7 cellular contexts compared by ENCODE assay signal in the genomic region with DNA sequence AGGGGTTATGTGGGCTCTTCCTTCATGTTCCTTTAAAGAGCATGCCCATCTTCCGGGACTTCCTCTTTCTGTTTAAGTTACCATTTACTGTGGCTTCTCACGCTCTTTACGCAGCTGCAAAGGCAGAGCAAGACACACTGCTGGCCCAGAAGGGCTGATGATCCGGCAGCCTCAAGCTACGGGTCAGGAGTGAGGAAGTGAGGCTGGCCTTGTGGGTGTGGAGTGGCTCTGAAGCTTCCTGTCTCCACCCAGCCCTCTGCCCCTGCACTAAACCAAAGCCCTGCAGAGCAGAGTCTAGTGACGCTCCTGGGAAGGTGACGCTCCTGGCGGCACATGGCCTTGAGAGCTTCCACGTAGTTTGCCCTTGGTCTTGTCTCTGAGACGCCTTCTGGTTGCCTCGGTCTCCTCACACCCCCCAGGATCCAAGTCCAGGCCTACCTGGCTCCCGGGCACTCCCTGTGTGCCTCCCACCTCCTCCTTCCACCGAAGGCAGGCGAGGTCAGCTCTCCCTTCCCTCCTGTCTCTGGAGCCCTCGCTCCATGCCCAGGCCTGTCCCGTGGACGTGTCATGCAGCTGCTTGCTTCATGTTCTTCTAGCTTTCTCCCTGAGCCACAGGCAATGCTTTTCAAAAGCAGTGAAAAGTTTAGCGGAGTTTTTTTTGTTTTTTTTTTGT. TPM values are rescaled to one million over a fixed set of nuclear protein-coding genes. Genes with fewer than 3 reads are reported as not detected.
A peak's percentile ranks its signal among the peaks of the same experiment; 100 is the strongest.
DNase-seq lines count a peak whose midpoint lies in the region; ATAC-seq and TF ChIP-seq lines count a peak whose summit lies in the region.

No MANE protein-coding gene starts in this region.

- H3K9me3 ChIP-seq in esophagus squamous epithelium (no peaks in the 10 kb centered on the region), smooth muscle cell (replicated peaks; ENCODE audit: low read depth) (no peaks in the 10 kb centered on the region), endodermal cell (ENCODE audit: control insufficient read depth, low read length) (no peaks in the 10 kb centered on the region)

- H3K4me1 Mint-ChIP-seq in activated CD8-positive, alpha-beta T cell treated with anti-CD3 and anti-CD28 coated beads, Interleukin-2, amount 10 ng/mL, durations not matched to agents 7 days and 5 days (ENCODE audit: low read depth) = peaks cover 86% of the 10 kb centered on the region
- peaks cover 36% of the 10 kb centered on the region for H3K4me1 Mint-ChIP-seq in endodermal cell

- peak overlapping the region; percentile 88 to 93 (median 90) for H3K27ac ChIP-seq in esophagus squamous epithelium
- peak overlapping the region; percentile 20 for H3K27ac ChIP-seq in smooth muscle cell (ENCODE audit: low read depth)
- no peak overlapping the region for H3K27ac ChIP-seq in endodermal cell (ENCODE audit: low read depth, low read length)

- DNase-seq in activated CD8-positive, alpha-beta T cell treated with anti-CD3 and anti-CD28 coated beads, Interleukin-2, amount 10 ng/mL, durations not matched to agents 7 days and 5 days = peak; percentile 94
- DNase-seq in esophagus squamous epithelium (lab: John Stamatoyannopoulos, UW) = peak; percentile 49
- DNase-seq in smooth muscle cell (lab: John Stamatoyannopoulos, UW; ENCODE audit: unreplicated experiment) = no peak
- DNase-seq in NCI-H446 (lab: John Stamatoyannopoulos, UW) = no peak
- DNase-seq in endodermal cell = no peak

- peaks cover 73% of the 10 kb centered on the region for H3K36me3 Mint-ChIP-seq in activated CD8-positive, alpha-beta T cell treated with anti-CD3 and anti-CD28 coated beads, Interleukin-2, amount 10 ng/mL, durations not matched to agents 7 days and 5 days (ENCODE audit: low read depth)
- no peaks in the 10 kb centered on the region for H3K36me3 Mint-ChIP-seq in endodermal cell (ENCODE audit: low read depth)

- peaks cover 24% of the 10 kb centered on the region for H3K9me3 Mint-ChIP-seq in activated CD8-positive, alpha-beta T cell treated with anti-CD3 and anti-CD28 coated beads, Interleukin-2, amount 10 ng/mL, durations not matched to agents 7 days and 5 days (ENCODE audit: insufficient read depth)
- H3K9me3 Mint-ChIP-seq in endodermal cell = no peaks in the 10 kb centered on the region

- POLR2A ChIA-PET in activated CD8-positive, alpha-beta T cell treated with anti-CD3 and anti-CD28 coated beads, Interleukin-2, amount 10 ng/mL, durations not matched to agents 7 days and 5 days (lab: Charles Lee) = interaction anchor here (0.7 to 12.1 kb wide), 18 partner anchors 8 to 166 kb away, joined by 3 to 220 read pairs (median 6); a partner anchor contains a TSS

- H3K36me3 ChIP-seq in esophagus squamous epithelium (no peaks in the 10 kb centered on the region), smooth muscle cell (ENCODE audit: low read depth) (no peaks in the 10 kb centered on the region), endodermal cell (ENCODE audit: control insufficient read depth, insufficient read depth, low read length) (no peaks in the 10 kb centered on the region)

- H3K27me3 Mint-ChIP-seq in activated CD8-positive, alpha-beta T cell treated with anti-CD3 and anti-CD28 coated beads, Interleukin-2, amount 10 ng/mL, durations not matched to agents 7 days and 5 days (ENCODE audit: low read depth) = no peaks in the 10 kb centered on the region
- peaks cover 11% of the 10 kb centered on the region for H3K27me3 Mint-ChIP-seq in endodermal cell (ENCODE audit: insufficient read depth)

- peaks cover 5% of the 10 kb centered on the region for H3F3A ChIP-seq in smooth muscle cell (ENCODE audit: low read depth)

- 19 to 34% methylated on average over 10 to 16 of the region's 18 CpGs for WGBS in esophagus squamous epithelium, 2 donors
- WGBS in smooth muscle cell (ENCODE audit: low lambda C conversion rate) = 76% methylated on average over 18 of the region's 18 CpGs
- 89 to 93% methylated on average over 7 to 18 of the region's 18 CpGs for WGBS in endodermal cell (ENCODE audit: insufficient coverage in 1 of 2, insufficient read length in 1 of 2), 2 experiments

- peak overlapping the region; percentile 66 for H3K4me3 Mint-ChIP-seq in activated CD8-positive, alpha-beta T cell treated with anti-CD3 and anti-CD28 coated beads, Interleukin-2, amount 10 ng/mL, durations not matched to agents 7 days and 5 days
- H3K4me3 Mint-ChIP-seq in endodermal cell = no peak overlapping the region

- TF ChIP-seq CTCF in esophagus squamous epithelium (IDR thresholded peaks at IDR 0.05) = no peak
- no peak for TF ChIP-seq CTCF in smooth muscle cell (IDR thresholded peaks at IDR 0.05; ENCODE audit: borderline replicate concordance, insufficient read depth, poor library complexity, severe bottlenecking)
- TF ChIP-seq CTCF in endodermal cell (conservative IDR thresholded peaks at IDR 0.05) = no peak

- H3K4me3 ChIP-seq in esophagus squamous epithelium (peak overlapping the region in 2 of 4 donors; percentile 13 to 33), smooth muscle cell (no peak overlapping the region), endodermal cell (ENCODE audit: low read length) (no peak overlapping the region)

- ATAC-seq in GM19455 (IDR thresholded peaks at IDR 0.05; ENCODE audit: unreplicated experiment) = peak; percentile 97
- peak; percentile 76 for ATAC-seq in HG03469 (IDR thresholded peaks at IDR 0.05; ENCODE audit: unreplicated experiment)
- ATAC-seq in activated CD8-positive, alpha-beta T cell treated with anti-CD3 and anti-CD28 coated beads, Interleukin-2, amount 10 ng/mL, durations not matched to agents 7 days and 5 days = peak; percentile 90

- H3K27ac Mint-ChIP-seq in activated CD8-positive, alpha-beta T cell treated with anti-CD3 and anti-CD28 coated beads, Interleukin-2, amount 10 ng/mL, durations not matched to agents 7 days and 5 days = peak overlapping the region; percentile 99
- no peak overlapping the region for H3K27ac Mint-ChIP-seq in endodermal cell

- peaks cover 26 to 58% (median 35%) of the 10 kb centered on the region in 3 donors for H3K4me1 ChIP-seq in esophagus squamous epithelium
- H3K4me1 ChIP-seq in smooth muscle cell (ENCODE audit: low read depth) = peaks cover 44% of the 10 kb centered on the region
- peaks cover 7% of the 10 kb centered on the region for H3K4me1 ChIP-seq in endodermal cell (ENCODE audit: control insufficient read depth, insufficient read depth, low read length)

- no peaks in the 10 kb centered on the region for H3K79me2 ChIP-seq in smooth muscle cell (ENCODE audit: low read depth)

- H4K20me1 ChIP-seq in smooth muscle cell (ENCODE audit: low read depth) = no peaks in the 10 kb centered on the region

- no peak overlapping the region for H3K9ac ChIP-seq in smooth muscle cell (ENCODE audit: low read depth)
- H3K9ac ChIP-seq in endodermal cell (ENCODE audit: extremely low read depth, low read length, poor library complexity, severe bottlenecking) = no peak overlapping the region

- no peak overlapping the region for H3K4me2 ChIP-seq in smooth muscle cell

- H3K27me3 ChIP-seq in esophagus squamous epithelium (no peaks in the 10 kb centered on the region), smooth muscle cell (ENCODE audit: low read depth) (no peaks in the 10 kb centered on the region), endodermal cell (ENCODE audit: control insufficient read depth, insufficient read depth, low read length, poor library complexity, severe bottlenecking) (no peaks in the 10 kb centered on the region)

- CTCF ChIA-PET in activated CD8-positive, alpha-beta T cell treated with anti-CD3 and anti-CD28 coated beads, Interleukin-2, amount 10 ng/mL, durations not matched to agents 7 days and 5 days (lab: Charles Lee) = interaction anchor here (0.5 to 4.5 kb wide), 9 partner anchors 9 to 457 kb away, joined by 4 to 28 read pairs (median 6); a partner anchor contains a TSS

- intact Hi-C loops in esophagus squamous epithelium (cut with DNase I) = no loop called here

- no peak overlapping the region for H2AFZ ChIP-seq in smooth muscle cell (ENCODE audit: low read depth)

- TF ChIP-seq POLR2A in esophagus squamous epithelium (IDR thresholded peaks at IDR 0.05) = peak in 2 of 4 donors; percentile 40 to 59

RNA-seq across cellular contexts. Expression of a gene that starts 50.3 kb away (rescaled TPM):
- total RNA-seq in activated CD8-positive, alpha-beta T cell treated with anti-CD3 and anti-CD28 coated beads, Interleukin-2, amount 10 ng/mL, durations not matched to agents 7 days and 5 days = 100 to 1,000 TPM; 123 to 126 TPM
- 10 to 100 TPM; 11.2 to 27.1 (median 20.0) TPM for total RNA-seq in esophagus squamous epithelium
- 8.0 and 9.1 TPM in 2 replicates for total RNA-seq in smooth muscle cell
- polyA plus RNA-seq in smooth muscle cell = 9.5 and 18.3 TPM in 2 replicates
- 10 to 100 TPM in 1 of 2 donors, 1 to 10 TPM in 1; 9.3 to 21.7 TPM for total RNA-seq in endodermal cell
- polyA plus RNA-seq in endodermal cell (2013, experiment 1 of 2) = 74.9 TPM
- polyA plus RNA-seq in endodermal cell (2013, experiment 2 of 2) = 65.4 TPM

Comparison
In these comparisons a context has a peak if more than half of its experiments do, and no peak if none do; other contexts are left out.
1. DNase-seq: peak in activated CD8-positive, alpha-beta T cell treated with anti-CD3 and anti-CD28 coated beads, Interleukin-2, amount 10 ng/mL, durations not matched to agents 7 days and 5 days (single experiment) and esophagus squamous epithelium (single experiment); none in smooth muscle cell (single experiment), NCI-H446 (0 of 2) and endodermal cell (single experiment).
2. RNA of a gene that starts 50.3 kb away (total RNA-seq): 123 to 126 TPM in activated CD8-positive, alpha-beta T cell treated with anti-CD3 and anti-CD28 coated beads, Interleukin-2, amount 10 ng/mL, durations not matched to agents 7 days and 5 days; 9.3 to 21.7 TPM in endodermal cell, 11.2 to 27.1 TPM in esophagus squamous epithelium and 8.0 to 9.1 TPM in smooth muscle cell; every median in the first group is over 4 times any median in the second.
3. Peak in every context shown above with its lines, with median percentiles within 50 percentile points of each other: ATAC-seq.